16 cellular contexts compared by ENCODE assay signal in genomic region chr15:96268421-96269204, GRCh38.
DNase-seq lines count a peak whose midpoint lies in the region; ATAC-seq and TF ChIP-seq lines count a peak whose summit lies in the region.
"Had no signal": no experiment of that assay in that cellular context is flagged by ENCODE, and none has a peak within 500 bp of the region (broad histone marks: within the 10 kb centered on the region; RNA-seq: fewer than 3 reads in every experiment).

No MANE protein-coding gene starts in this region.

- ATAC-seq in PC-3 = peak; percentile 16; the same call in 1 of the 2 replicates
- no peak for ATAC-seq in body of pancreas
- ATAC-seq: activated CD8-positive, alpha-beta T cell treated with anti-CD3 and anti-CD28 coated beads, Interleukin-2, amount 10 ng/mL, durations not matched to agents 7 days and 5 days had no signal

- peak overlapping the region; percentile 76 for H2BK5ac ChIP-seq in trophoblast cell (ENCODE audit: low read depth, low read length, poor library complexity)

- no peaks in the 10 kb centered on the region for H3K9me3 Mint-ChIP-seq in endodermal cell

- no TSS peak for BruUV-seq in PC-3 (replicated peaks; lab: Mats Ljungman, UMichigan)

- H2BK12ac ChIP-seq in trophoblast cell (ENCODE audit: low read length) = peak overlapping the region; percentile 91

- peak overlapping the region; percentile 68 for H2BK120ac ChIP-seq in trophoblast cell (ENCODE audit: insufficient read depth, low read length, poor library complexity)

- H3K4me1 Mint-ChIP-seq in endodermal cell = peaks cover 8% of the 10 kb centered on the region

- H3K27me3 ChIP-seq in PC-3 (ENCODE audit: low read length) = no peaks in the 10 kb centered on the region
- H3K27me3 ChIP-seq in endodermal cell (ENCODE audit: control insufficient read depth, insufficient read depth, low read length, poor library complexity, severe bottlenecking) = no peaks in the 10 kb centered on the region
- no peaks in the 10 kb centered on the region for H3K27me3 ChIP-seq in trophoblast cell (ENCODE audit: insufficient read depth, low read length)
- H3K27me3 ChIP-seq in body of pancreas = no peaks in the 10 kb centered on the region
- H3K27me3 ChIP-seq: BLaER1 treated with 17β-estradiol and CSF1 and Interleukin-3, amounts not matched to agents 10 nM and 100 nM; stomach had no signal

- TF ChIP-seq CTCF in PC-3 (conservative IDR thresholded peaks at IDR 0.05; ENCODE audit: low read depth, low read length) = no peak
- TF ChIP-seq CTCF in endodermal cell (conservative IDR thresholded peaks at IDR 0.05) = no peak
- TF ChIP-seq CTCF in body of pancreas (IDR thresholded peaks at IDR 0.05) = no peak

- H3K79me2 ChIP-seq in PC-3 (ENCODE audit: low read length) (peaks cover 4% of the 10 kb centered on the region; the same call in 1 of the 2 replicates), trophoblast cell (ENCODE audit: control insufficient read depth, insufficient read depth, low read length, poor library complexity) (peaks cover 1% of the 10 kb centered on the region)

- H3K27me3 Mint-ChIP-seq in endodermal cell (ENCODE audit: insufficient read depth) = no peaks in the 10 kb centered on the region

- peak overlapping the region; percentile 80 for H3K14ac ChIP-seq in trophoblast cell (ENCODE audit: low read length)

- POLR2A ChIA-PET in PC-3 (lab: Charles Lee; ENCODE audit: unreplicated experiment) = no interaction called here

- no peaks in the 10 kb centered on the region for H4K20me1 ChIP-seq in PC-3 (ENCODE audit: low read length)
- H4K20me1 ChIP-seq: BLaER1 treated with 17β-estradiol and CSF1 and Interleukin-3, amounts not matched to agents 10 nM and 100 nM had no signal

- H2AFZ ChIP-seq in PC-3 (ENCODE audit: low read length) (peak overlapping the region; percentile 76), trophoblast cell (ENCODE audit: insufficient read depth, low read length, poor library complexity) (no peak overlapping the region)

- H2AK5ac ChIP-seq in trophoblast cell (ENCODE audit: low read length) = peak overlapping the region; percentile 59

- CTCF ChIA-PET in PC-3 (lab: Charles Lee) = no interaction called here

- H3K4me2 ChIP-seq in PC-3 (ENCODE audit: low read length) (peak overlapping the region; percentile 51), trophoblast cell (ENCODE audit: low read length) (no peak overlapping the region)
- H3K4me2 ChIP-seq: BLaER1 treated with 17β-estradiol and CSF1 and Interleukin-3, amounts not matched to agents 10 nM and 100 nM had no signal

- peaks cover 18% of the 10 kb centered on the region for H3K79me1 ChIP-seq in trophoblast cell (ENCODE audit: low read length)

- H4K8ac ChIP-seq in trophoblast cell (ENCODE audit: low read depth, low read length) = peak overlapping the region; percentile 70

- H4K91ac ChIP-seq in trophoblast cell (ENCODE audit: low read depth, low read length) = peak overlapping the region; percentile 71

- H3K9me3 ChIP-seq in PC-3 (ENCODE audit: low read length) (no peaks in the 10 kb centered on the region), endodermal cell (ENCODE audit: control insufficient read depth, low read length) (no peaks in the 10 kb centered on the region), trophoblast cell (ENCODE audit: insufficient read depth, low read depth, low read length) (no peaks in the 10 kb centered on the region), body of pancreas (no peaks in the 10 kb centered on the region)
- H3K9me3 ChIP-seq: BLaER1 treated with 17β-estradiol and CSF1 and Interleukin-3, amounts not matched to agents 10 nM and 100 nM; stomach had no signal

- no peak overlapping the region for H3K23ac ChIP-seq in trophoblast cell (ENCODE audit: low read length)

- H3K9ac ChIP-seq in PC-3 (ENCODE audit: low read length) = no peak overlapping the region
- H3K9ac ChIP-seq in endodermal cell (ENCODE audit: extremely low read depth, low read length, poor library complexity, severe bottlenecking) = no peak overlapping the region
- no peak overlapping the region for H3K9ac ChIP-seq in trophoblast cell (ENCODE audit: low read length)
- H3K9ac ChIP-seq: BLaER1 treated with 17β-estradiol and CSF1 and Interleukin-3, amounts not matched to agents 10 nM and 100 nM had no signal

- no peak overlapping the region for H4K12ac ChIP-seq in trophoblast cell (ENCODE audit: low read depth, low read length)

- H3K4me3 ChIP-seq in PC-3 (ENCODE audit: low read length) (peak overlapping the region; percentile 6; the same call in 1 of the 2 replicates), endodermal cell (ENCODE audit: low read length) (no peak overlapping the region), trophoblast cell (ENCODE audit: low read depth, low read length) (no peak overlapping the region), body of pancreas (no peak overlapping the region)
- H3K4me3 ChIP-seq: BLaER1 treated with 17β-estradiol and CSF1 and Interleukin-3, amounts not matched to agents 10 nM and 100 nM; stomach had no signal

- WGBS in endodermal cell (ENCODE audit: insufficient coverage in 1 of 2, insufficient read length in 1 of 2), 2 experiments = 77 to 83% methylated on average over 11 to 14 of the region's 14 CpGs
- WGBS in trophoblast cell (ENCODE audit: extremely low coverage, insufficient coverage, insufficient read length) = no CpG with 5 or more reads among the region's 14 CpGs
- 55 to 63% methylated on average over 14 of the region's 14 CpGs for WGBS in body of pancreas, 2 donors

- H3K4ac ChIP-seq in trophoblast cell (ENCODE audit: low read depth, low read length) = no peak overlapping the region

- no peak overlapping the region for H3K18ac ChIP-seq in trophoblast cell (ENCODE audit: low read length)

- H3K27ac ChIP-seq in PC-3 (ENCODE audit: low read length) (0 out of 2 replicates have a peak overlapping the region, but pooled peaks have one; percentile 31), endodermal cell (ENCODE audit: low read depth, low read length) (no peak overlapping the region), trophoblast cell (ENCODE audit: low read depth, low read length) (no peak overlapping the region), body of pancreas (no peak overlapping the region)
- H3K27ac ChIP-seq: BLaER1 treated with 17β-estradiol and CSF1 and Interleukin-3, amounts not matched to agents 10 nM and 100 nM; stomach had no signal

- no peaks in the 10 kb centered on the region for H3K36me3 Mint-ChIP-seq in endodermal cell (ENCODE audit: low read depth)

- H3K4me1 ChIP-seq in PC-3 (ENCODE audit: insufficient read depth, low read length) = peaks cover 67% of the 10 kb centered on the region
- H3K4me1 ChIP-seq in endodermal cell (ENCODE audit: control insufficient read depth, insufficient read depth, low read length) = peaks cover 3% of the 10 kb centered on the region
- peaks cover 7 to 15% of the 10 kb centered on the region in 2 experiments for H3K4me1 ChIP-seq in trophoblast cell (ENCODE audit: control insufficient read depth in 1 of 2, insufficient read depth in 2 of 2, low read length in 2 of 2)
- H3K4me1 ChIP-seq in body of pancreas = peaks cover 14% of the 10 kb centered on the region
- H3K4me1 ChIP-seq: BLaER1 treated with 17β-estradiol and CSF1 and Interleukin-3, amounts not matched to agents 10 nM and 100 nM had no signal

- no peak overlapping the region for H3K4me3 Mint-ChIP-seq in endodermal cell
- H3K4me3 Mint-ChIP-seq: activated CD8-positive, alpha-beta T cell treated with anti-CD3 and anti-CD28 coated beads, Interleukin-2, amount 10 ng/mL, durations not matched to agents 7 days and 5 days; T-helper 1 cell treated with Interleukin-12 subunit alpha and Interleukin-12 subunit beta and Interleukin-4 antibody, amounts not matched to agents 30 μg/mL and 1 μg/mL, for 36 hours had no signal

- TF ChIP-seq POLR2A in body of pancreas (IDR thresholded peaks at IDR 0.05) = no peak

- no peak overlapping the region for H3K27ac Mint-ChIP-seq in endodermal cell
- H3K27ac Mint-ChIP-seq: activated CD8-positive, alpha-beta T cell treated with anti-CD3 and anti-CD28 coated beads, Interleukin-2, amount 10 ng/mL, durations not matched to agents 7 days and 5 days; T-helper 1 cell treated with Interleukin-12 subunit alpha and Interleukin-12 subunit beta and Interleukin-4 antibody, amounts not matched to agents 30 μg/mL and 1 μg/mL, for 36 hours had no signal

- H3F3A ChIP-seq in PC-3 (ENCODE audit: low read length, unreplicated experiment) = no peaks in the 10 kb centered on the region

- no peaks in the 10 kb centered on the region for H3K9me2 ChIP-seq in PC-3 (replicated peaks; ENCODE audit: low read length)

- H3K36me3 ChIP-seq in PC-3 (ENCODE audit: low read depth, low read length) = no peaks in the 10 kb centered on the region
- H3K36me3 ChIP-seq in endodermal cell (ENCODE audit: control insufficient read depth, insufficient read depth, low read length) = no peaks in the 10 kb centered on the region
- H3K36me3 ChIP-seq in trophoblast cell (ENCODE audit: control insufficient read depth in 1 of 2, insufficient read depth in 2 of 2, low read length in 2 of 2) = no peaks in the 10 kb centered on the region
- no peaks in the 10 kb centered on the region for H3K36me3 ChIP-seq in body of pancreas (replicated peaks in 1 of 2; ENCODE audit: insufficient read depth in 1 of 2, low read depth in 2 of 2)
- H3K36me3 ChIP-seq: BLaER1 treated with 17β-estradiol and CSF1 and Interleukin-3, amounts not matched to agents 10 nM and 100 nM had no signal

- peak; percentile 30 for DNase-seq in ELF-1 (ENCODE audit: low read depth, low spot score)
- peak; percentile 72 for DNase-seq in PC-3
- DNase-seq in endodermal cell = peak; percentile 51
- peak in 1 of 2 donors; percentile 62 for DNase-seq in trophoblast cell
- DNase-seq in NCI-H510A (lab: John Stamatoyannopoulos, UW) = no peak
- DNase-seq in NCI-H2081 treated with DMSO at 0.1 percent for 48 hours (lab: John Stamatoyannopoulos, UW) = no peak
- DNase-seq in body of pancreas = no peak
- no peak for DNase-seq in NCI-H446 (lab: John Stamatoyannopoulos, UW)
- DNase-seq: activated CD8-positive, alpha-beta T cell treated with anti-CD3 and anti-CD28 coated beads, Interleukin-2, amount 10 ng/mL, durations not matched to agents 7 days and 5 days; activated gamma-delta T cell; central memory CD4-positive, alpha-beta T cell; KG1; NCI-H1930; stomach had no signal

- intact Hi-C loops in PC-3 (cut with micrococcal nuclease) = no loop called here
- intact Hi-C loops in body of pancreas (cut with DNase I) = no loop called here

Comparison
In these comparisons a context has a peak if more than half of its experiments do, and no peak if none do; other contexts are left out.
1. DNase-seq: peak in ELF-1 (single experiment), PC-3 (single experiment) and endodermal cell (single experiment); none in NCI-H510A (single experiment), NCI-H2081 treated with DMSO at 0.1 percent for 48 hours (single experiment), body of pancreas (0 of 4) and NCI-H446 (0 of 2).